In the genomic region with DNA sequence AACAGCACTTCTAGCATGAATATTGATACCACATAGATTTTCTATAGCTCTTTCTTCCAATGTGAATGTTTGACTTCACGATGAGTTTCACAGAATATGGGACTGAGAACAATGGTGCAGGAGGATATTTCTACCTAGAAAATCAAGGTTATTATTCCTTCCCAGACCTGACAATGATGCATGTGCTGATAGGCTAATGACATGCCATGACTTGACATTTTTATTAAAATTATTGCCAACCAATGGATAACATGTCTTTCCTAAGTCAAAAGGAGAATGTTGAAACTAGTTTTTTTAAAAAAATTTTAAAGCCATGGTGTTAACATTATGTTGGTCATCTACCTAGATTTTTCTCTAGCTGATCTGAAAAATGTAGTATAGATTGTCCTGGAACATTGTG, we compare ENCODE assay signal across 20 cellular contexts. TPM values are rescaled to one million over a fixed set of nuclear protein-coding genes. Genes with fewer than 3 reads are reported as not detected.
DNase-seq lines count a peak whose midpoint lies in the region; ATAC-seq, FAIRE-seq and TF ChIP-seq lines count a peak whose summit lies in the region.
"Had no signal": no experiment of that assay in that cellular context is flagged by ENCODE, and none has a peak within 500 bp of the region (broad histone marks: within the 10 kb centered on the region; RNA-seq: fewer than 3 reads in every experiment).

No MANE protein-coding gene starts in this region.

- POLR2A ChIA-PET in A549 (lab: Yijun Ruan, JAX): no interaction called here

- H3K4me3 ChIP-seq in A549: no peak overlapping the region
- H3K4me3 ChIP-seq in MM.1S (ENCODE audit: low read length): no peak overlapping the region
- no peak overlapping the region for H3K4me3 ChIP-seq in lower leg skin (ENCODE audit: low read depth, poor library complexity, severe bottlenecking)
- H3K4me3 ChIP-seq: GM23338 had no signal

- no peak for ATAC-seq in A549
- no peak for ATAC-seq in activated T-helper 17 cell treated with anti-CD3 and anti-CD28 coated beads, Interleukin-2, amount 50 U/mL, for 72 hours (replicated peaks)
- ATAC-seq in GM18505 (IDR thresholded peaks at IDR 0.05; ENCODE audit: unreplicated experiment): no peak
- ATAC-seq: GM23338, HCT116 had no signal

- peaks cover 12% of the 10 kb centered on the region for H3K36me3 Mint-ChIP-seq in activated T-helper 17 cell treated with anti-CD3 and anti-CD28 coated beads, Interleukin-2, amount 50 U/mL, for 72 hours (ENCODE audit: low read depth)
- H3K36me3 Mint-ChIP-seq: CD4-positive, alpha-beta memory T cell had no signal

- CTCF ChIA-PET in A549 (lab: Yijun Ruan, JAX): no interaction called here

- H3K9me3 Mint-ChIP-seq in activated T-helper 17 cell treated with anti-CD3 and anti-CD28 coated beads, Interleukin-2, amount 50 U/mL, for 72 hours: no peaks in the 10 kb centered on the region
- H3K9me3 Mint-ChIP-seq: GM23338 had no signal

- H3K4me3 Mint-ChIP-seq in activated T-helper 17 cell treated with anti-CD3 and anti-CD28 coated beads, Interleukin-2, amount 50 U/mL, for 72 hours: peak overlapping the region; percentile 43
- H3K4me3 Mint-ChIP-seq: GM23338, H9 had no signal

- TF ChIP-seq EP300 in A549 (IDR thresholded peaks at IDR 0.05): no peak

- H3K79me2 ChIP-seq in MM.1S (ENCODE audit: low read length): no peaks in the 10 kb centered on the region

- no peaks in the 10 kb centered on the region for H4K20me1 ChIP-seq in MM.1S (ENCODE audit: insufficient read depth, low read length)

- 0% methylated on average over 1 of the region's 1 CpG for WGBS in A549 (ENCODE audit: missing lambda C conversion rate)
- 88 to 94% methylated on average over 1 of the region's 1 CpG for WGBS in lower leg skin, 2 donors

- no peaks in the 10 kb centered on the region for H3K27me3 ChIP-seq in MM.1S (replicated peaks; ENCODE audit: insufficient read depth, low read length)

- TF ChIP-seq CTCF in A549 (IDR thresholded peaks at IDR 0.05): no peak
- no peak for TF ChIP-seq CTCF in MM.1S (IDR thresholded peaks at IDR 0.05; ENCODE audit: low read length)
- TF ChIP-seq CTCF in D721Med (IDR thresholded peaks at IDR 0.05; ENCODE audit: insufficient read depth, missing control alignments): no peak
- TF ChIP-seq CTCF in lower leg skin (IDR thresholded peaks at IDR 0.05): no peak

- peaks cover 10% of the 10 kb centered on the region for H3F3A ChIP-seq in MM.1S (ENCODE audit: insufficient read depth, low read length)

- FAIRE-seq in A549 (lab: Jason Lieb, UNC) (no peak), D721Med (lab: Jason Lieb, UNC) (no peak)
- FAIRE-seq: G401.6 had no signal

- peaks cover 7% of the 10 kb centered on the region for H3K4me1 Mint-ChIP-seq in activated T-helper 17 cell treated with anti-CD3 and anti-CD28 coated beads, Interleukin-2, amount 50 U/mL, for 72 hours

- peaks cover 34% of the 10 kb centered on the region for H3K27me3 Mint-ChIP-seq in activated T-helper 17 cell treated with anti-CD3 and anti-CD28 coated beads, Interleukin-2, amount 50 U/mL, for 72 hours

- H3K27ac ChIP-seq in A549 (no peak overlapping the region), MM.1S (ENCODE audit: low read length) (no peak overlapping the region)

- TF ChIP-seq POLR2A in A549 (IDR thresholded peaks at IDR 0.05; ENCODE audit: low read length) (no peak), GM18505 (IDR thresholded peaks at IDR 0.05; ENCODE audit: borderline replicate concordance, extremely low read depth, insufficient read depth, insufficient read length) (no peak), lower leg skin (IDR thresholded peaks at IDR 0.05) (no peak)

- H3K9ac ChIP-seq in MM.1S (ENCODE audit: low read length): no peak overlapping the region

- H3K4me2 ChIP-seq in A549 (no peak overlapping the region), MM.1S (ENCODE audit: low read depth, low read length) (peak overlapping the region; percentile 27; the same call in 1 of the 2 replicates)
- H3K4me2 ChIP-seq: GM23338 had no signal

- H3K36me3 ChIP-seq in MM.1S (replicated peaks; ENCODE audit: insufficient read depth, low read length): no peaks in the 10 kb centered on the region

- H3K9me3 ChIP-seq in A549 (no peaks in the 10 kb centered on the region), MM.1S (replicated peaks; ENCODE audit: insufficient read depth, low read length) (no peaks in the 10 kb centered on the region)

- H3K27ac Mint-ChIP-seq in activated T-helper 17 cell treated with anti-CD3 and anti-CD28 coated beads, Interleukin-2, amount 50 U/mL, for 72 hours: no peak overlapping the region
- H3K27ac Mint-ChIP-seq: CD4-positive, alpha-beta memory T cell; GM23338; H9 had no signal

- no peak for DNase-seq in A549 (ENCODE audit: low read depth in 1 of 2, low spot score in 1 of 2)
- DNase-seq in MM.1S: no peak
- DNase-seq in D721Med (ENCODE audit: insufficient read length, low spot score): no peak
- no peak for DNase-seq in lower leg skin (ENCODE audit: low spot score in 2 of 2)
- DNase-seq: 8988T; C1 segment of cervical spinal cord; Calu3; CD4-positive, alpha-beta memory T cell; COR-L47; DMS153; DND-41; H9 had no signal

- no peak for TF ChIP-seq RAD21 in A549 (conservative IDR thresholded peaks at IDR 0.05 in 1 of 2, IDR thresholded peaks at IDR 0.05 in 1 of 2)

- H3K9me2 ChIP-seq in MM.1S (replicated peaks; ENCODE audit: insufficient read depth, low read length): no peaks in the 10 kb centered on the region

- intact Hi-C loops in lower leg skin (cut with DNase I; ENCODE audit: low total_unique reads): no loop called here

- H2AFZ ChIP-seq in MM.1S (ENCODE audit: low read length): no peak overlapping the region
- H2AFZ ChIP-seq: GM23338 had no signal

- no peaks in the 10 kb centered on the region for H3K4me1 ChIP-seq in A549
- H3K4me1 ChIP-seq in MM.1S (ENCODE audit: low read length): peaks cover 38% of the 10 kb centered on the region

TF ChIP-seq in A549, 52 proteins besides CTCF, POLR2A, EP300 and RAD21:
- TF ChIP-seq FOSL2 (IDR thresholded peaks at IDR 0.05) (no peak), FOSL2 (CRISPR knock-in tag; IDR thresholded peaks at IDR 0.05) (no peak), NR3C1 (IDR thresholded peaks at IDR 0.05) (no peak), RFX5 (IDR thresholded peaks at IDR 0.05) (no peak), TFCP2L1 (CRISPR knock-in tag; IDR thresholded peaks at IDR 0.05) (no peak), HOXB13 (CRISPR knock-in tag; IDR thresholded peaks at IDR 0.05; ENCODE audit: low read depth) (no peak), MAFK (IDR thresholded peaks at IDR 0.05; ENCODE audit: partially characterized antibody) (peak; percentile 21), NFE2L2 (conservative IDR thresholded peaks at IDR 0.05; ENCODE audit: low read length) (peak; percentile 66)

RNA-seq across cellular contexts. Expression of gene IL17A, which starts 0.9 kb away (rescaled TPM):
- not detected in 2 replicates for polyA plus RNA-seq in A549 (2011; rRNA removed)
- not detected in 2 replicates for polyA plus RNA-seq in A549 (2012; cell fraction: cytosol; rRNA removed)
- polyA plus RNA-seq in A549 (2012; cell fraction: nucleus; rRNA removed): not detected in 2 replicates
- polyA plus RNA-seq in A549 (2017; fragmentation: RNase III; extraction: RNeasy Plus Mini Kit Qiagen cat#74134 plus additional on column Dnase treatment): not detected in 3 replicates
- not detected in 2 replicates for polyA minus RNA-seq in A549 (2011; rRNA and poly(A)+ RNA removed)
- 100 to 1,000 TPM in 1 of 2 donors, 10 to 100 TPM in 1; 45.4 to 141 TPM for total RNA-seq in activated T-helper 17 cell treated with anti-CD3 and anti-CD28 coated beads, Interleukin-2, amount 50 U/mL, for 72 hours
- not detected for total RNA-seq in lower leg skin
- total RNA-seq: A673; Calu3; CD4-positive, alpha-beta memory T cell; GM23338; H4; H9 had no signal
- polyA plus RNA-seq: BJ, GM23338 had no signal

RNA-seq across cellular contexts. Expression of gene IL17F, which starts 57.2 kb away (rescaled TPM):
- polyA plus RNA-seq in A549 (2011; rRNA removed) (not detected in 2 replicates), A549 (2017; fragmentation: RNase III; extraction: RNeasy Plus Mini Kit Qiagen cat#74134 plus additional on column Dnase treatment) (not detected in 3 replicates)
- not detected in 2 replicates for polyA plus RNA-seq in A549 (2012; cell fraction: cytosol; rRNA removed)
- not detected in 2 replicates for polyA plus RNA-seq in A549 (2012; cell fraction: nucleus; rRNA removed)
- polyA minus RNA-seq in A549 (2011; rRNA and poly(A)+ RNA removed): not detected in 2 replicates
- 1,000 to 10,000 TPM in 1 of 2 donors, 100 to 1,000 TPM in 1; 295 to 3,317 TPM for total RNA-seq in activated T-helper 17 cell treated with anti-CD3 and anti-CD28 coated beads, Interleukin-2, amount 50 U/mL, for 72 hours
- total RNA-seq in lower leg skin: not detected
- total RNA-seq: A673; Calu3; CD4-positive, alpha-beta memory T cell; GM23338; H4; H9 had no signal
- polyA plus RNA-seq: BJ; CD4-positive, alpha-beta memory T cell; GM23338 had no signal

Comparison
In these comparisons a context has a peak if more than half of its experiments do, and no peak if none do; other contexts are left out.
1. RNA of gene IL17A, which starts 0.9 kb away (total RNA-seq): 45.4 to 141 TPM in activated T-helper 17 cell treated with anti-CD3 and anti-CD28 coated beads, Interleukin-2, amount 50 U/mL, for 72 hours; not detected in lower leg skin; every median in the first group is over 10 times any median in the second.
2. RNA of gene IL17F, which starts 57.2 kb away (total RNA-seq): 295 to 3,317 TPM in activated T-helper 17 cell treated with anti-CD3 and anti-CD28 coated beads, Interleukin-2, amount 50 U/mL, for 72 hours; not detected in lower leg skin; every median in the first group is over 100 times any median in the second.